18 cellular contexts compared by ENCODE assay signal in genomic region chr10:11135709-11136108, GRCh38.
"Had no signal": no experiment of that assay in that cellular context is flagged by ENCODE, and none has a peak within 500 bp of the region (broad histone marks: within the 10 kb centered on the region; RNA-seq: fewer than 3 reads in every experiment).

No MANE protein-coding gene starts in this region.

- H3K27me3 ChIP-seq: suprapubic skin, thyroid gland, vagina had no signal

- DNase-seq: effector memory CD4-positive, alpha-beta T cell; foreskin fibroblast; kidney; left cardiac atrium; mammary epithelial cell; naive thymus-derived CD4-positive, alpha-beta T cell; nephron progenitor cell; stimulated activated CD4-positive, alpha-beta T cell treated with anti-CD3 and anti-CD28 coated beads, Interleukin-2, amount 100 ng/mL, for 48 hours; stimulated activated naive CD4-positive, alpha-beta T cell treated with Interleukin-2 at 50 U/mL for 16 hours; thyroid gland had no signal

- ATAC-seq: esophagus mucosa; naive thymus-derived CD4-positive, alpha-beta T cell had no signal

- H3K79me2 ChIP-seq: parathyroid adenoma had no signal

- H3K9ac ChIP-seq: parathyroid adenoma had no signal

- H3K9me3 Mint-ChIP-seq: naive thymus-derived CD4-positive, alpha-beta T cell; nephron progenitor cell; type B pancreatic cell had no signal

- H3K4me3 ChIP-seq: prostate gland, smooth muscle cell, suprapubic skin, thyroid gland, vagina had no signal

- H3K4me2 ChIP-seq: smooth muscle cell had no signal

- H3K27ac Mint-ChIP-seq: nephron progenitor cell, type B pancreatic cell had no signal

- H3K27ac ChIP-seq: parathyroid adenoma, prostate gland, suprapubic skin, thyroid gland, vagina had no signal

- FAIRE-seq: endometrium, kidney had no signal

- H3K9me3 ChIP-seq: prostate gland, suprapubic skin, thyroid gland, vagina had no signal

- H3K36me3 ChIP-seq: prostate gland, suprapubic skin, thyroid gland, vagina had no signal

- H3K4me3 Mint-ChIP-seq: nephron progenitor cell, type B pancreatic cell had no signal

- H2AFZ ChIP-seq: parathyroid adenoma had no signal

- H3K4me1 ChIP-seq: parathyroid adenoma, prostate gland, suprapubic skin, thyroid gland, vagina had no signal

- H3K36me3 Mint-ChIP-seq: type B pancreatic cell had no signal
